In the genomic region with DNA sequence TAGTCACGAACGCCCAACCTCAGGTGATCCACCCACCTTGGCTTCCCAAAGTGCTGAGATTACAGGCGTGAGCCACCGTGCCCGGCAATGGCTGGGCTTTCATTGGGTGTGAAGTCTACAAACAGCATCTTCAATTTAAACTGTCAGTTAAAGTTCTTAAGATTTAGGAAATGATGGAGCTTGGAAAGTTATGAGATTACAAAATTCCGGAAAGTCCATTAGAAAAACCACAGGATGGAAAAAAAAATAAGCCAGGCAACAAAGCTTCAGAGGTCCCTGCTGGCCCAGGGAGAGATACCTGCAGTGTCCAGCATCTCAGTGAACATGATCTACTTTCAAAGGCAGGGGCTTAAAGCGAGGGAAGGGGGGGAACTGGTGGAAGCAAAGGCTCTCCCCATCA, we compare ENCODE assay signal across 17 cellular contexts. TPM values are rescaled to one million over a fixed set of nuclear protein-coding genes. Genes with fewer than 3 reads are reported as not detected.
DNase-seq lines count a peak whose midpoint lies in the region; ATAC-seq and TF ChIP-seq lines count a peak whose summit lies in the region.
"Had no signal": no experiment of that assay in that cellular context is flagged by ENCODE, and none has a peak within 500 bp of the region (broad histone marks: within the 10 kb centered on the region; RNA-seq: fewer than 3 reads in every experiment).

No MANE protein-coding gene starts in this region.

- H2AFZ ChIP-seq in trophoblast cell (ENCODE audit: insufficient read depth, low read length, poor library complexity), result no peak overlapping the region
- H2AFZ ChIP-seq: GM23338 had no signal

- no peak for TF ChIP-seq CTCF in fibroblast of pulmonary artery (IDR thresholded peaks at IDR 0.05; ENCODE audit: low read length, missing control alignments)

- no peak overlapping the region for H3K27ac ChIP-seq in trophoblast cell (ENCODE audit: low read depth, low read length)
- no peak overlapping the region for H3K27ac ChIP-seq in CD8-positive, alpha-beta memory T cell (ENCODE audit: low read depth, low read length)
- H3K27ac ChIP-seq: BLaER1 treated with 17β-estradiol and CSF1 and Interleukin-3, amounts not matched to agents 10 nM and 100 nM had no signal

- no peak overlapping the region for H4K91ac ChIP-seq in trophoblast cell (ENCODE audit: low read depth, low read length)

- no peak overlapping the region for H3K23ac ChIP-seq in trophoblast cell (ENCODE audit: low read length)

- in situ Hi-C loops in KBM-7 (cut with MboI; ENCODE audit: low pct_unique_long_range_greater_than_20kb, low sequenced_read_pairs), result no loop called here

- no peaks in the 10 kb centered on the region for H3K36me3 Mint-ChIP-seq in T-helper 17 cell (ENCODE audit: low read depth)
- peaks cover 0 to 54% (median 6%) of the 10 kb centered on the region in 3 donors for H3K36me3 Mint-ChIP-seq in CD8-positive, alpha-beta memory T cell

- no peaks in the 10 kb centered on the region for H3K9me3 Mint-ChIP-seq in CD8-positive, alpha-beta memory T cell
- H3K9me3 Mint-ChIP-seq: CD8-positive, alpha-beta T cell; GM23338 had no signal

- no peaks in the 10 kb centered on the region for H3K27me3 Mint-ChIP-seq in T-helper 17 cell
- no peaks in the 10 kb centered on the region for H3K27me3 Mint-ChIP-seq in CD8-positive, alpha-beta memory T cell
- H3K27me3 Mint-ChIP-seq: B cell had no signal

- CTCF ChIA-PET in CD8-positive, alpha-beta memory T cell (lab: Charles Lee), result no interaction called here

- peaks cover 8% of the 10 kb centered on the region for H3K79me1 ChIP-seq in trophoblast cell (ENCODE audit: low read length)

- no peak overlapping the region for H2BK5ac ChIP-seq in trophoblast cell (ENCODE audit: low read depth, low read length, poor library complexity)

- peak; percentile 38 for DNase-seq in NCI-H226
- DNase-seq in T-helper 17 cell, result no peak
- peak; percentile 23 for DNase-seq in fibroblast of pulmonary artery (ENCODE audit: low read depth)
- peak in 1 of 2 donors; percentile 23 for DNase-seq in trophoblast cell
- DNase-seq in CD8-positive, alpha-beta memory T cell, result no peak
- no peak for DNase-seq in HUDEP-2 (lab: John Stamatoyannopoulos, UW; ENCODE audit: unreplicated experiment in 76 of 76)
- no peak for DNase-seq in KBM-7
- DNase-seq: CD8-positive, alpha-beta T cell; COR-L47; DMS 273 treated with DMSO at 0.1 percent for 48 hours; DMS53; DND-41; EL; HCEC 1CT had no signal

- H4K8ac ChIP-seq in trophoblast cell (ENCODE audit: low read depth, low read length), result no peak overlapping the region

- peaks cover 7 to 8% of the 10 kb centered on the region in 2 experiments for H3K36me3 ChIP-seq in trophoblast cell (ENCODE audit: control insufficient read depth in 1 of 2, insufficient read depth in 2 of 2, low read length in 2 of 2)
- H3K36me3 ChIP-seq in CD8-positive, alpha-beta memory T cell (ENCODE audit: insufficient read depth, low read length), result no peaks in the 10 kb centered on the region

- no peak overlapping the region for H2BK120ac ChIP-seq in trophoblast cell (ENCODE audit: insufficient read depth, low read length, poor library complexity)

- POLR2A ChIA-PET in CD8-positive, alpha-beta memory T cell (lab: Charles Lee), result no interaction called here

- H3K4me3 ChIP-seq in fibroblast of pulmonary artery (replicated peaks; ENCODE audit: low read depth, low read length) (no peak overlapping the region), trophoblast cell (ENCODE audit: low read depth, low read length) (no peak overlapping the region)
- H3K4me3 ChIP-seq in CD8-positive, alpha-beta memory T cell (ENCODE audit: low read length), result no peak overlapping the region
- H3K4me3 ChIP-seq: BLaER1 treated with 17β-estradiol and CSF1 and Interleukin-3, amounts not matched to agents 10 nM and 100 nM; GM23338 had no signal

- H2AK5ac ChIP-seq in trophoblast cell (ENCODE audit: low read length), result no peak overlapping the region

- H3K27me3 ChIP-seq in trophoblast cell (ENCODE audit: insufficient read depth, low read length), result no peaks in the 10 kb centered on the region
- H3K27me3 ChIP-seq in CD8-positive, alpha-beta memory T cell (ENCODE audit: insufficient read depth, low read length, poor library complexity, severe bottlenecking), result no peaks in the 10 kb centered on the region
- H3K27me3 ChIP-seq: BLaER1 treated with 17β-estradiol and CSF1 and Interleukin-3, amounts not matched to agents 10 nM and 100 nM had no signal

- H2BK12ac ChIP-seq in trophoblast cell (ENCODE audit: low read length), result no peak overlapping the region

- H3K4me2 ChIP-seq in trophoblast cell (ENCODE audit: low read length), result no peak overlapping the region
- H3K4me2 ChIP-seq: BLaER1 treated with 17β-estradiol and CSF1 and Interleukin-3, amounts not matched to agents 10 nM and 100 nM; GM23338 had no signal

- no CpG with 5 or more reads among the region's 7 CpGs for WGBS in trophoblast cell (ENCODE audit: extremely low coverage, insufficient coverage, insufficient read length)

- H3K4ac ChIP-seq in trophoblast cell (ENCODE audit: low read depth, low read length), result peak overlapping the region; percentile 82

- H3K4me1 ChIP-seq in trophoblast cell (ENCODE audit: control insufficient read depth in 1 of 2, insufficient read depth in 2 of 2, low read length in 2 of 2), result peaks cover 16 to 17% of the 10 kb centered on the region in 2 experiments
- peaks cover 3% of the 10 kb centered on the region for H3K4me1 ChIP-seq in CD8-positive, alpha-beta memory T cell (ENCODE audit: insufficient read depth, low read length)

- no peak overlapping the region for H4K12ac ChIP-seq in trophoblast cell (ENCODE audit: low read depth, low read length)

- H3K4me1 Mint-ChIP-seq in T-helper 17 cell, result peaks cover 42% of the 10 kb centered on the region
- peaks cover 46 to 73% (median 67%) of the 10 kb centered on the region in 3 donors for H3K4me1 Mint-ChIP-seq in CD8-positive, alpha-beta memory T cell

- H3K9me3 ChIP-seq in T-helper 17 cell (ENCODE audit: control insufficient read depth, low read length, poor library complexity, severe bottlenecking) (no peaks in the 10 kb centered on the region), trophoblast cell (ENCODE audit: insufficient read depth, low read depth, low read length) (no peaks in the 10 kb centered on the region)
- no peaks in the 10 kb centered on the region for H3K9me3 ChIP-seq in CD8-positive, alpha-beta memory T cell (ENCODE audit: low read length)

- no peak overlapping the region for H3K4me3 Mint-ChIP-seq in T-helper 17 cell
- H3K4me3 Mint-ChIP-seq in CD8-positive, alpha-beta memory T cell, result no peak overlapping the region
- H3K4me3 Mint-ChIP-seq: B cell; CD8-positive, alpha-beta T cell; GM23338 had no signal

- H3K14ac ChIP-seq in trophoblast cell (ENCODE audit: low read length), result no peak overlapping the region

- H3K79me2 ChIP-seq in trophoblast cell (ENCODE audit: control insufficient read depth, insufficient read depth, low read length, poor library complexity), result peaks cover 9% of the 10 kb centered on the region

- no peak overlapping the region for H3K9ac ChIP-seq in trophoblast cell (ENCODE audit: low read length)
- H3K9ac ChIP-seq: BLaER1 treated with 17β-estradiol and CSF1 and Interleukin-3, amounts not matched to agents 10 nM and 100 nM had no signal

- no peak overlapping the region for H3K18ac ChIP-seq in trophoblast cell (ENCODE audit: low read length)

- peak overlapping the region; percentile 9 for H3K27ac Mint-ChIP-seq in T-helper 17 cell
- peak overlapping the region in 1 of 8 donors; percentile 56 for H3K27ac Mint-ChIP-seq in CD8-positive, alpha-beta memory T cell
- H3K27ac Mint-ChIP-seq: B cell; CD8-positive, alpha-beta T cell; GM23338 had no signal

- no peak for ATAC-seq in T-helper 17 cell
- ATAC-seq: CD8-positive, alpha-beta T cell; GM23338 had no signal

RNA-seq across cellular contexts. Expression of a gene that starts 4.6 kb away (rescaled TPM):
- 10 to 100 TPM; 19.0 to 23.3 TPM for total RNA-seq in T-helper 17 cell
- 7.5 and 8.0 TPM in 2 replicates for polyA plus RNA-seq in trophoblast cell (2013)
- 10 to 100 TPM; 24.8 to 25.4 TPM for total RNA-seq in CD8-positive, alpha-beta memory T cell
- polyA plus RNA-seq in CD8-positive, alpha-beta memory T cell, result 1.4 TPM

RNA-seq across cellular contexts. Expression of a gene that starts 10.8 kb away (rescaled TPM):
- 10 to 100 TPM; 11.8 to 12.8 TPM for total RNA-seq in T-helper 17 cell
- polyA plus RNA-seq in trophoblast cell (2013), result 12.1 and 12.7 TPM in 2 replicates
- 10 to 100 TPM in 1 of 2 experiments, 1 to 10 TPM in 1; 7.2 to 10.6 TPM for total RNA-seq in CD8-positive, alpha-beta memory T cell
- polyA plus RNA-seq in CD8-positive, alpha-beta memory T cell, result 11.3 TPM

RNA-seq across cellular contexts. Expression of a gene that starts 24.2 kb away (rescaled TPM):
- total RNA-seq in T-helper 17 cell, result 10 to 100 TPM; 44.1 to 50.4 TPM
- 18.5 and 19.9 TPM in 2 replicates for polyA plus RNA-seq in trophoblast cell (2013)
- total RNA-seq in CD8-positive, alpha-beta memory T cell, result 10 to 100 TPM; 24.2 to 27.2 TPM
- 4.8 TPM for polyA plus RNA-seq in CD8-positive, alpha-beta memory T cell

RNA-seq across cellular contexts. Expression of a gene that starts 56.0 kb away (rescaled TPM):
- 10 to 100 TPM; 34.8 to 37.7 TPM for total RNA-seq in T-helper 17 cell
- 4.7 and 4.8 TPM in 2 replicates for polyA plus RNA-seq in trophoblast cell (2013)
- 10 to 100 TPM; 15.6 to 17.1 TPM for total RNA-seq in CD8-positive, alpha-beta memory T cell
- polyA plus RNA-seq in CD8-positive, alpha-beta memory T cell, result 18.6 TPM

Comparison
In these comparisons a context has a peak if more than half of its experiments do, and no peak if none do; other contexts are left out.
1. DNase-seq: peak in NCI-H226 (single experiment) and fibroblast of pulmonary artery (single experiment); none in T-helper 17 cell (0 of 3), CD8-positive, alpha-beta memory T cell (0 of 5), HUDEP-2 (0 of 76) and KBM-7 (single experiment).